Comparison of ENCODE assay signal across 8 cellular contexts in the genomic region with DNA sequence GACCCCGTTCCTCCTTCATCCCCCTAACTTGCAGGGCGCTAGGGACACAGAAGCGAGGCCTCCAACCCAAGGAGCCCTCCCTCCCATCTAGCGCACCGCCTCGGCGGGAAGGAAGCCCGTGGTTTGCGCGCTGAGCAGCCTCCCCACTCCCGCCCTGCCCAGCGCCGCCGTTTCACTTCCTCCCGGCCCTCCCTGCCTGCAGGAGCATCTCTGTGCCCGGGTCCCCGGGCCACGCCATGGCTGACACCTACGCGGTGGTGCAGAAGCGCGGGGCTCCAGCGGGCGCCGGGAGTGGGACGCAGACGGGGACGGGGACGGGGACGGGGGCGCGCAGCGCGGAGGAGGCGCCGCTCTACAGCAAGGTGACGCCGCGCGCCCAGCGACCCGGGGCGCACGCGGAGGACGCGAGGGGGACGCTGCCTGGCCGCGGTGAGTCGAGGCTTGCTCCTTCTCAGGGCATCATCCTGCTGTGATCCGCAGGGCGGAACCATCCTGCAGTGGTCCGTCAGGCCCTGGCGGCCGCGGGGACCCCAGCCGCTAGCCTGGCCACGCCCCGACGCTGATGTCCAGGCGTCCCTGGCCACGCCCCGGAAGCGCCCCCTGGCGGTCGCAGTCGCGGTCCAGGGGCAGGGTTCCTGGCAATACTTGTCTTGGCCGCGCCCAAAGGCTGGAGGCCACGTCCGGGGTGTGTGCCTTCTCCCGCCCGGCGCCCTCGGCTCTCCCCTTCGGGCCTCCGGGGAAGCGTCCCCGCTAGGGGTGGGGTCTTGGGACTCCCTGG.
DNase-seq lines count a peak whose midpoint lies in the region; TF ChIP-seq lines count a peak whose summit lies in the region.

No MANE protein-coding gene starts in this region.

- peak; percentile 93 for TF ChIP-seq CTCF in GM12874 (IDR thresholded peaks at IDR 0.05; ENCODE audit: insufficient read depth, low read depth, low read length)
- TF ChIP-seq CTCF in astrocyte of the spinal cord (IDR thresholded peaks at IDR 0.05; ENCODE audit: low read depth, low read length): peak; percentile 75

- POLR2A ChIA-PET in HEK293T (lab: Yijun Ruan, JAX): interaction anchor here (0.7 to 1.8 kb wide), 3 partner anchors 29 to 191 kb away, joined by 3 to 11 read pairs (median 4); partner anchors contain the start of genes IMP4 and SMPD4

- peak; percentile 91 for DNase-seq in HEK293T (ENCODE audit: extremely low spot score)
- DNase-seq in MV-4-11 (lab: John Stamatoyannopoulos, UW): peak; percentile 81
- DNase-seq in T1000 (lab: John Stamatoyannopoulos, UW): peak; percentile 75
- DNase-seq in astrocyte of the spinal cord (ENCODE audit: low read depth, low spot score): peak; percentile 79
- DNase-seq in skeletal muscle cell (ENCODE audit: low read depth): no peak
- no peak for DNase-seq in NCI-H526 (lab: John Stamatoyannopoulos, UW)

- CTCF ChIA-PET in HEK293T (lab: Yijun Ruan, JAX): interaction anchor here (0.6 to 1.5 kb wide), 3 partner anchors 17 to 357 kb away, joined by 3 to 8 read pairs (median 3); partner anchors contain the start of gene GPR148

- in situ Hi-C loops in astrocyte of the spinal cord (cut with HindIII; ENCODE audit: low sequenced_read_pairs): no loop called here

- H3K4me3 ChIP-seq in astrocyte of the spinal cord (ENCODE audit: low read depth, low read length): peak overlapping the region; percentile 86
- H3K4me3 ChIP-seq in iPS-11a (ENCODE audit: low read depth, low read length): peak overlapping the region; percentile 79
- H3K4me3 ChIP-seq in skeletal muscle cell (ENCODE audit: low read depth, low read length): peak overlapping the region; percentile 77

TF ChIP-seq in HEK293T, 16 proteins besides CTCF, POLR2A, EP300 and RAD21:
- no peak for TF ChIP-seq BHLHE40 (IDR thresholded peaks at IDR 0.05; ENCODE audit: borderline replicate concordance)
- TF ChIP-seq FOXK2 (IDR thresholded peaks at IDR 0.05): no peak
- no peak for TF ChIP-seq TARDBP (IDR thresholded peaks at IDR 0.05)
- TF ChIP-seq FOXA1 (IDR thresholded peaks at IDR 0.05): no peak
- no peak for TF ChIP-seq HDGF (IDR thresholded peaks at IDR 0.05; ENCODE audit: borderline replicate concordance)
- 0 out of 2 replicates have a peak, but pooled peaks have one; percentile 21 for TF ChIP-seq ARNT (IDR thresholded peaks at IDR 0.05)
- peak; percentile 63; the same call in 1 of the 2 replicates for TF ChIP-seq L3MBTL2 (conservative IDR thresholded peaks at IDR 0.05)
- no peak for TF ChIP-seq SP1 (IDR thresholded peaks at IDR 0.05)
- no peak for TF ChIP-seq FOXM1 (IDR thresholded peaks at IDR 0.05; ENCODE audit: borderline replicate concordance)
- TF ChIP-seq CTBP1 (IDR thresholded peaks at IDR 0.05; ENCODE audit: borderline replicate concordance): no peak
- TF ChIP-seq, protein P1, sequence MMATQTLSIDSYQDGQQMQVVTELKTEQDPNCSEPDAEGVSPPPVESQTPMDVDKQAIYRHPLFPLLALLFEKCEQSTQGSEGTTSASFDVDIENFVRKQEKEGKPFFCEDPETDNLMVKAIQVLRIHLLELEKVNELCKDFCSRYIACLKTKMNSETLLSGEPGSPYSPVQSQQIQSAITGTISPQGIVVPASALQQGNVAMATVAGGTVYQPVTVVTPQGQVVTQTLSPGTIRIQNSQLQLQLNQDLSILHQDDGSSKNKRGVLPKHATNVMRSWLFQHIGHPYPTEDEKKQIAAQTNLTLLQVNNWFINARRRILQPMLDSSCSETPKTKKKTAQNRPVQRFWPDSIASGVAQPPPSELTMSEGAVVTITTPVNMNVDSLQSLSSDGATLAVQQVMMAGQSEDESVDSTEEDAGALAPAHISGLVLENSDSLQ (IDR thresholded peaks at IDR 0.05): no peak
- TF ChIP-seq LEF1 (IDR thresholded peaks at IDR 0.05; ENCODE audit: borderline replicate concordance): no peak
- TF ChIP-seq ELF4 (IDR thresholded peaks at IDR 0.05): peak; percentile 31; the same call in 1 of the 2 replicates
- no peak for TF ChIP-seq ZNF384 (IDR thresholded peaks at IDR 0.05)
- no peak for TF ChIP-seq NFRKB (IDR thresholded peaks at IDR 0.05)

Comparison
In these comparisons a context has a peak if more than half of its experiments do, and no peak if none do; other contexts are left out.
1. DNase-seq: peak in HEK293T (single experiment), MV-4-11 (single experiment), T1000 (single experiment) and astrocyte of the spinal cord (single experiment); none in skeletal muscle cell (single experiment) and NCI-H526 (0 of 2).
2. Peak in every context shown above with its lines, with median percentiles within 50 percentile points of each other: H3K4me3 ChIP-seq.